ENCODE assay signal across 1 cellular context in genomic region chr16:383326-384020, GRCh38.
TF ChIP-seq lines count a peak whose summit lies in the region.

No MANE protein-coding gene starts in this region.

TF ChIP-seq in GM12878, 131 proteins besides CTCF, POLR2A, EP300 and RAD21 (continued from another document and continues in another):
- TF ChIP-seq SRF (IDR thresholded peaks at IDR 0.05; ENCODE audit: low read depth in 2 of 2, low read length in 2 of 2) (no peak), REST (IDR thresholded peaks at IDR 0.05; ENCODE audit: low read depth, low read length) (no peak), TCF12 (IDR thresholded peaks at IDR 0.05; ENCODE audit: low read depth, low read length) (no peak), HDAC2 (IDR thresholded peaks at IDR 0.05) (no peak), E4F1 (IDR thresholded peaks at IDR 0.05; ENCODE audit: borderline replicate concordance, partially characterized antibody) (peak; percentile 35), NFYA (IDR thresholded peaks at IDR 0.05; ENCODE audit: borderline replicate concordance, low read depth, low read length) (no peak), ELK1 (IDR thresholded peaks at IDR 0.05; ENCODE audit: low read depth, low read length) (no peak), ESRRA (IDR thresholded peaks at IDR 0.05; ENCODE audit: low read length) (no peak), RCOR1 (conservative IDR thresholded peaks at IDR 0.05; ENCODE audit: low read depth, low read length) (no peak), FOXK2 (IDR thresholded peaks at IDR 0.05) (no peak), NR2C2 (IDR thresholded peaks at IDR 0.05; ENCODE audit: borderline replicate concordance, control insufficient read depth, insufficient read length, low read depth) (no peak), KAT2A (conservative IDR thresholded peaks at IDR 0.05; ENCODE audit: control insufficient read depth, low read depth, low read length) (no peak), SREBF1 (IDR thresholded peaks at IDR 0.05; ENCODE audit: low read length) (no peak), CUX1 (IDR thresholded peaks at IDR 0.05; ENCODE audit: insufficient replicate concordance, low read depth, low read length) (no peak), STAT3 (IDR thresholded peaks at IDR 0.05; ENCODE audit: low read depth, low read length) (no peak), ZBED1 (IDR thresholded peaks at IDR 0.05; ENCODE audit: borderline replicate concordance) (no peak), ASH2L (IDR thresholded peaks at IDR 0.05; ENCODE audit: borderline replicate concordance, low read depth) (no peak), BCL11A (IDR thresholded peaks at IDR 0.05; ENCODE audit: low read depth, low read length) (no peak), RUNX3 (IDR thresholded peaks at IDR 0.05; ENCODE audit: low read length) (0 out of 2 replicates have a peak, but pooled peaks have one; percentile 30), DPF2 (IDR thresholded peaks at IDR 0.05) (0 out of 2 replicates have a peak, but pooled peaks have one; percentile 17), BMI1 (IDR thresholded peaks at IDR 0.05; ENCODE audit: borderline replicate concordance) (no peak), PRDM15 (CRISPR knock-in tag; IDR thresholded peaks at IDR 0.05) (no peak), HDAC6 (IDR thresholded peaks at IDR 0.05; ENCODE audit: unreplicated experiment) (no peak), MEF2A (IDR thresholded peaks at IDR 0.05; ENCODE audit: insufficient read depth, low read depth, low read length) (no peak), ATF7 (IDR thresholded peaks at IDR 0.05; ENCODE audit: low read depth) (no peak), RBBP5 (conservative IDR thresholded peaks at IDR 0.05) (no peak), MEF2B (IDR thresholded peaks at IDR 0.05; ENCODE audit: partially characterized antibody, poor library complexity, severe bottlenecking) (peak; percentile 89), EED (IDR thresholded peaks at IDR 0.05; ENCODE audit: low read depth) (peak; percentile 56; the same call in 1 of the 2 replicates), BACH1 (IDR thresholded peaks at IDR 0.05; ENCODE audit: borderline replicate concordance) (0 out of 2 replicates have a peak, but pooled peaks have one; percentile 19), NBN (IDR thresholded peaks at IDR 0.05) (no peak), SMAD1 (IDR thresholded peaks at IDR 0.05; ENCODE audit: low read depth, partially characterized antibody) (no peak), SMAD5 (IDR thresholded peaks at IDR 0.05; ENCODE audit: low read depth) (no peak), MLLT1 (IDR thresholded peaks at IDR 0.05) (peak; percentile 19; the same call in 1 of the 2 replicates), PAX8 (IDR thresholded peaks at IDR 0.05) (no peak), PBX3 (IDR thresholded peaks at IDR 0.05; ENCODE audit: insufficient replicate concordance, low read depth, low read length) (no peak), HCFC1 (IDR thresholded peaks at IDR 0.05; ENCODE audit: low read length) (no peak), SMARCA5 (IDR thresholded peaks at IDR 0.05) (no peak; the same call in 1 of the 2 replicates), JUNB (IDR thresholded peaks at IDR 0.05) (no peak; the same call in 1 of the 2 replicates), BRCA1 (IDR thresholded peaks at IDR 0.05; ENCODE audit: low read depth, low read length) (no peak), TAF1 (IDR thresholded peaks at IDR 0.05; ENCODE audit: borderline replicate concordance, low read depth, low read length) (peak; percentile 32; the same call in 1 of the 2 replicates), SUPT20H (IDR thresholded peaks at IDR 0.05; ENCODE audit: borderline replicate concordance, control insufficient read depth, low read depth, low read length) (no peak), CBX3 (IDR thresholded peaks at IDR 0.05; ENCODE audit: borderline replicate concordance, low read depth) (no peak)
